8 cellular contexts compared by ENCODE assay signal in the genomic region with DNA sequence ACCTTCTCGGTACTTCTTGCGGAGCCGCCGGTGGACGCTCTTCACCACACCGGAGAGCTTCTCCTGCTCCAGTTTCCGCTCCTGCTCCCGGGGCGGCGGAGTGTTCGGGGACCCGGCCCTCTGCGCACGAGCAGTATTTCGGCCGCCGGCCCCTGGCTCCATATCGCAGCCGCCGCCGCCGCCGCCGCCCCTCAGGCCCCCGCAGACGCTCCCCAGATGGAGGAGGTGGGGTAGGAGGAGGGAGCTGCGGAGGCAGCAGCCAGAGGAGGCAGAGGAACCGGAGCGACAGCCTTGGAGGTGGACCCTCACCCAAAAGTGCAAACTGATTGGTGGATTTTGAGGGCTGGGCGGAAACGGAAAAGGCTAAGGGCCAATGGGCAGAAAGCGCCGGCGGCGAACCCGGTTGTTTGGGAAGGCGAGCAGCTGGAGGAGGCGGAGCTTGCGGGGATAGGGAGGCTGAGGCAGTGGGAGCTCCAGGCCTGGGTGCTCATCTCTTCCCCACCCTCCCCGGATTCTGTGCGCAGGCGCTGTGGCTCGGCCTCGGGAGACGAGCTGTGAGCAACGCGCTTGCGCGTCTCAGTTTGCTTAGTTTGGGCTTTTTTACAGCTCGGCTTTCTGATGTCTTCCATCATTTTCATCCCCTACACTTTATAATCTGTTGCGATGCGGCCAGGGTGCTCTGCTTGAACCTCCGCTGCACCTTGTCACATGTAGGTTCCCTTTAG.
DNase-seq lines count a peak whose midpoint lies in the region; ATAC-seq and TF ChIP-seq lines count a peak whose summit lies in the region.

No MANE protein-coding gene starts in this region.

- H3K9ac ChIP-seq in IMR-90 (ENCODE audit: low read depth, low read length) = peak overlapping the region; percentile 96

- H3K18ac ChIP-seq in IMR-90 (ENCODE audit: low read depth, low read length) = peak overlapping the region; percentile 67

- intact Hi-C loops in IMR-90 (cut with micrococcal nuclease) (loop anchor here (5.0 to 10.0 kb wide), 3 partner anchors 48 to 345 kb away; a partner anchor contains a TSS), OCI-LY7 (cut with micrococcal nuclease; ENCODE audit: unreplicated experiment) (loop anchor here (2.0 to 5.0 kb wide), 3 partner anchors 43 to 203 kb away; no protein-coding TSS in a partner anchor)

- H3K4me2 ChIP-seq in IMR-90 (ENCODE audit: low read depth, low read length) (peak overlapping the region; percentile 68), OCI-LY7 (ENCODE audit: low read length) (peak overlapping the region; percentile 100)

- no peaks in the 10 kb centered on the region for H3K27me3 ChIP-seq in IMR-90 (ENCODE audit: control insufficient read depth, insufficient read depth, low read length)

- TF ChIP-seq POLR2A in IMR-90 (IDR thresholded peaks at IDR 0.05; ENCODE audit: low read depth, low read length) = no peak

- H3K23ac ChIP-seq in IMR-90 (ENCODE audit: low read depth, low read length) = peak overlapping the region; percentile 96

- peak overlapping the region; percentile 86 for H2BK120ac ChIP-seq in IMR-90 (ENCODE audit: low read depth, low read length)

- peak overlapping the region; percentile 84; the same call in 1 of the 3 replicates for H2BK15ac ChIP-seq in IMR-90 (ENCODE audit: low read depth, low read length)

- H3K4me1 ChIP-seq in IMR-90 (ENCODE audit: control insufficient read depth, insufficient read depth, low read length) (peaks cover 3% of the 10 kb centered on the region; the same call in 1 of the 2 replicates), OCI-LY7 (ENCODE audit: insufficient read depth, low read length, poor library complexity, severe bottlenecking) (peaks cover 24% of the 10 kb centered on the region)

- H3K9me2 ChIP-seq in OCI-LY7 (ENCODE audit: insufficient read depth, low read length) = no peaks in the 10 kb centered on the region

- H3K9me3 ChIP-seq in IMR-90 (ENCODE audit: control insufficient read depth, insufficient read depth, low read length) (no peaks in the 10 kb centered on the region), OCI-LY7 (ENCODE audit: low read length) (no peaks in the 10 kb centered on the region)

- in situ Hi-C loops in IMR-90 (cut with MboI; ENCODE audit: low sequenced_read_pairs) = no loop called here

- DNase-seq in DMS114 treated with DMSO at 0.1 percent for 48 hours (lab: John Stamatoyannopoulos, UW; ENCODE audit: unreplicated experiment) (peak; percentile 98), IMR-90 (peak; percentile 99), OCI-LY7 (ENCODE audit: low spot score) (peak; percentile 98), activated T-cell treated with anti-CD3 and anti-CD28 coated beads for 4 hours (peak; percentile 98), epithelial cell of esophagus (ENCODE audit: low read depth) (peak; percentile 100), middle frontal gyrus (ENCODE audit: extremely low spot score, low spot score) (peak; percentile 99)
- peak; percentile 96 to 98 for DNase-seq in stimulated activated CD8-positive, alpha-beta memory T cell treated with anti-CD3 and anti-CD28 coated beads, Interleukin-2, amount 100 ng/mL, for 1 hour (ENCODE audit: low read depth in 2 of 2)

- peaks cover 27% of the 10 kb centered on the region for H3K79me2 ChIP-seq in OCI-LY7 (ENCODE audit: insufficient read depth, low read depth, low read length)

- peak overlapping the region; percentile 2; the same call in 1 of the 2 replicates for H2BK20ac ChIP-seq in IMR-90 (ENCODE audit: low read depth, low read length)

- H2AFZ ChIP-seq in IMR-90 (replicated peaks; ENCODE audit: low read length, poor library complexity) (peak overlapping the region; percentile 97), OCI-LY7 (ENCODE audit: low read length) (peak overlapping the region; percentile 99)

- POLR2A ChIA-PET in IMR-90 (lab: Charles Lee; ENCODE audit: unreplicated experiment) (no interaction called here), OCI-LY7 (lab: Charles Lee) (interaction anchor here (0.6 to 2.0 kb wide), 21 partner anchors 9 to 1012 kb away, joined by 3 to 13 read pairs (median 3); no protein-coding TSS in a partner anchor)

- 0% methylated on average over 27 of the region's 53 CpGs; no CpG with 5 or more reads in 1 of the 2 experiments for WGBS in IMR-90 (ENCODE audit: extremely low coverage in 2 of 2, insufficient read length in 1 of 2), 2 experiments

- peak overlapping the region; percentile 97 for H4K8ac ChIP-seq in IMR-90 (ENCODE audit: low read depth in 2 of 2, low read length in 2 of 2)

- no peak for TF ChIP-seq CTCF in IMR-90 (conservative IDR thresholded peaks at IDR 0.05; ENCODE audit: low read depth, low read length)
- no peak for TF ChIP-seq CTCF in OCI-LY7 (conservative IDR thresholded peaks at IDR 0.05; ENCODE audit: low read length)
- no peak for TF ChIP-seq CTCF in epithelial cell of esophagus (IDR thresholded peaks at IDR 0.05; ENCODE audit: insufficient read depth, low read depth, low read length, missing control alignments)

- H3K79me1 ChIP-seq in IMR-90 (ENCODE audit: low read depth in 1 of 2, low read length in 2 of 2) = peaks cover 12 to 24% of the 10 kb centered on the region in 2 experiments; a peak in 2 of 4 replicates

- H3K27ac ChIP-seq in IMR-90 (ENCODE audit: insufficient read depth, low read length) (peak overlapping the region; percentile 88), OCI-LY7 (ENCODE audit: low read depth, low read length, poor library complexity, severe bottlenecking) (peak overlapping the region; percentile 57)

- CTCF ChIA-PET in IMR-90 (lab: Yijun Ruan, JAX) = interaction anchor here (0.9 kb wide), 1 partner anchor 9 kb away, joined by 3 read pairs; no protein-coding TSS in a partner anchor
- CTCF ChIA-PET in OCI-LY7 (lab: Charles Lee; ENCODE audit: unreplicated experiment) = interaction anchor here (0.6 kb wide), 1 partner anchor 220 kb away, joined by 3 read pairs; no protein-coding TSS in a partner anchor

- no peak for TF ChIP-seq RAD21 in IMR-90 (IDR thresholded peaks at IDR 0.05; ENCODE audit: low read length)

- H2BK5ac ChIP-seq in IMR-90 (ENCODE audit: low read depth, low read length, poor library complexity, severe bottlenecking) = peak overlapping the region; percentile 84

- peak overlapping the region; percentile 96 for H3K4ac ChIP-seq in IMR-90 (ENCODE audit: low read depth, low read length)

- H3K9me1 ChIP-seq in IMR-90 (ENCODE audit: insufficient read depth, low read length) = peaks cover 9% of the 10 kb centered on the region

- peak overlapping the region; percentile 70 for H2AK9ac ChIP-seq in IMR-90 (replicated peaks; ENCODE audit: low read depth, low read length, poor library complexity)

- H4K91ac ChIP-seq in IMR-90 (ENCODE audit: insufficient read depth, low read depth, low read length) = peak overlapping the region; percentile 96

- H2AK5ac ChIP-seq in IMR-90 (ENCODE audit: low read depth, low read length) = peak overlapping the region; percentile 76; the same call in 1 of the 2 replicates

- peak; percentile 95 for ATAC-seq in GM21529 (IDR thresholded peaks at IDR 0.05; ENCODE audit: unreplicated experiment)
- peak; percentile 97 for ATAC-seq in IMR-90 (ENCODE audit: low read depth)

- H4K20me1 ChIP-seq in IMR-90 (ENCODE audit: insufficient read depth, low read length) (peaks cover 3% of the 10 kb centered on the region; the same call in 1 of the 2 replicates), OCI-LY7 (ENCODE audit: insufficient read depth, low read length) (peaks cover 5% of the 10 kb centered on the region; the same call in 1 of the 2 replicates)

- peak overlapping the region; percentile 70 for H3K4me3 ChIP-seq in IMR-90 (ENCODE audit: insufficient read depth, low read depth, low read length)
- peak overlapping the region; percentile 83 for H3K4me3 ChIP-seq in OCI-LY7 (ENCODE audit: low read depth, low read length, poor library complexity, severe bottlenecking)
- H3K4me3 ChIP-seq in epithelial cell of esophagus (ENCODE audit: low read length) = peak overlapping the region; percentile 70

- BruUV-seq in IMR-90 (replicated peaks; lab: Mats Ljungman, UMichigan) (no TSS peak), OCI-LY7 (replicated peaks; lab: Mats Ljungman, UMichigan) (no TSS peak)

- H3K36me3 ChIP-seq in IMR-90 (ENCODE audit: control insufficient read depth, insufficient read depth, low read length) (no peaks in the 10 kb centered on the region), OCI-LY7 (ENCODE audit: insufficient read depth, low read length) (no peaks in the 10 kb centered on the region)

- peak overlapping the region; percentile 59 for H4K5ac ChIP-seq in IMR-90 (ENCODE audit: low read depth, low read length)

- peak overlapping the region; percentile 96 for H3K14ac ChIP-seq in IMR-90 (replicated peaks; ENCODE audit: low read depth, low read length)

- H3K56ac ChIP-seq in IMR-90 (ENCODE audit: extremely low read depth, insufficient read depth, low read length) = peak overlapping the region; percentile 96

- dilution Hi-C loops in IMR-90 (cut with HindIII; ENCODE audit: low sequenced_read_pairs, unreplicated experiment) = no loop called here

TF ChIP-seq in IMR-90, 13 proteins besides CTCF, POLR2A, EP300 and RAD21 (continues in another document):
- TF ChIP-seq CEBPB (IDR thresholded peaks at IDR 0.05; ENCODE audit: low read depth, low read length) (no peak), MAZ (IDR thresholded peaks at IDR 0.05; ENCODE audit: borderline replicate concordance, low read depth, low read length) (peak; percentile 91; the same call in 1 of the 2 replicates), BHLHE40 (IDR thresholded peaks at IDR 0.05; ENCODE audit: low read depth, low read length) (no peak), SMC3 (IDR thresholded peaks at IDR 0.05; ENCODE audit: low read depth, low read length) (no peak), RCOR1 (IDR thresholded peaks at IDR 0.05; ENCODE audit: insufficient replicate concordance, low read length) (no peak), RFX5 (IDR thresholded peaks at IDR 0.05; ENCODE audit: low read depth, low read length) (no peak)
- TF ChIP-seq, protein P1, sequence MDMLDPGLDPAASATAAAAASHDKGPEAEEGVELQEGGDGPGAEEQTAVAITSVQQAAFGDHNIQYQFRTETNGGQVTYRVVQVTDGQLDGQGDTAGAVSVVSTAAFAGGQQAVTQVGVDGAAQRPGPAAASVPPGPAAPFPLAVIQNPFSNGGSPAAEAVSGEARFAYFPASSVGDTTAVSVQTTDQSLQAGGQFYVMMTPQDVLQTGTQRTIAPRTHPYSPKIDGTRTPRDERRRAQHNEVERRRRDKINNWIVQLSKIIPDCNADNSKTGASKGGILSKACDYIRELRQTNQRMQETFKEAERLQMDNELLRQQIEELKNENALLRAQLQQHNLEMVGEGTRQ (IDR thresholded peaks at IDR 0.05; ENCODE audit: low read depth, low read length) = peak; percentile 69; the same call in 1 of the 2 replicates

Comparison
In these comparisons a context has a peak if more than half of its experiments do, and no peak if none do; other contexts are left out.
1. Peak in every context shown above with its lines: DNase-seq, ATAC-seq, H3K4me3 ChIP-seq and H3K27ac ChIP-seq.